In the genomic region with DNA sequence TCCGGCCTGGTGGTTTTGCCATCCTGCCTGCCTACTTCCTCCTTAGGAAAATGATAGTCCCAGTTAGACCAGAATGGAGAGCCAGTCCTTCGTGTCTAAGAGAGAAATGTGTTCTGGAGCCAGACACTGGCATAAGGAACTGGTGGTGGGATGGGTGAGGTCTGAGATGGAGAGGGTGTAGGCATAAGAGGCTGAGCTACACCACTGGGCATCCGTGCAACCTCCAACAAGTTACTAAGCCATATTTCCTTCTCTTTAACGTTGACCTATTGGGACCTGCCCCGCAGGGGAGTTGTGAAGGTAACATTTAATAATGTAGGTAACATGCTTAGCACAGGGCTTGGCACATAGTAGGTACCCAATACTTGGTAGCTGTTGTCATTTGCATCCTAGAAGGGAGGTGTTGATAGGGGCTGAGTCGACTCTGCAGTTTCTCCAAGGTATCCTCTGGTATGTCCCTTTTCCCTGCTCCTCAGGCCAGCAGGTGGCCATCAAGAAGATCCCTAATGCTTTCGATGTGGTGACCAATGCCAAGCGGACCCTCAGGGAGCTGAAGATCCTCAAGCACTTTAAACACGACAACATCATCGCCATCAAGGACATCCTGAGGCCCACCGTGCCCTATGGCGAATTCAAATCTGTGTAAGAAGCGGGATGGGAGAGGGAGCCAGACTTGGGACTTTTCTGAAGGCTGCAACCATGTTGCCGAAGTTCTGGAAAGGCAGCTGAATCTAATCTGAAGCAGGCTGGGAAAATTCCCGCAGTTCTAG, we compare ENCODE assay signal across 1 cellular context.
TF ChIP-seq lines count a peak whose summit lies in the region.

No MANE protein-coding gene starts in this region.

TF ChIP-seq in H1, 55 proteins besides CTCF, POLR2A, EP300 and RAD21:
- no peak for TF ChIP-seq YY1 (IDR thresholded peaks at IDR 0.05; ENCODE audit: low read depth, low read length)
- TF ChIP-seq, protein P1, sequence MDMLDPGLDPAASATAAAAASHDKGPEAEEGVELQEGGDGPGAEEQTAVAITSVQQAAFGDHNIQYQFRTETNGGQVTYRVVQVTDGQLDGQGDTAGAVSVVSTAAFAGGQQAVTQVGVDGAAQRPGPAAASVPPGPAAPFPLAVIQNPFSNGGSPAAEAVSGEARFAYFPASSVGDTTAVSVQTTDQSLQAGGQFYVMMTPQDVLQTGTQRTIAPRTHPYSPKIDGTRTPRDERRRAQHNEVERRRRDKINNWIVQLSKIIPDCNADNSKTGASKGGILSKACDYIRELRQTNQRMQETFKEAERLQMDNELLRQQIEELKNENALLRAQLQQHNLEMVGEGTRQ (IDR thresholded peaks at IDR 0.05; ENCODE audit: low read length) = no peak
- no peak for TF ChIP-seq NRF1 (IDR thresholded peaks at IDR 0.05; ENCODE audit: low read depth, low read length)
- no peak for TF ChIP-seq CHD2 (IDR thresholded peaks at IDR 0.05; ENCODE audit: low read length)
- TF ChIP-seq HDAC6 (IDR thresholded peaks at IDR 0.05; ENCODE audit: low read depth, low read length) = no peak
- no peak for TF ChIP-seq PHF8 (conservative IDR thresholded peaks at IDR 0.05; ENCODE audit: low read depth, low read length)
- TF ChIP-seq EZH2 (IDR thresholded peaks at IDR 0.05; ENCODE audit: low read depth, low read length, severe bottlenecking) = no peak
